ENCODE assay signal across 1 cellular context in genomic region chr18:21997207-21998143, GRCh38.
TF ChIP-seq lines count a peak whose summit lies in the region.

No MANE protein-coding gene starts in this region.

TF ChIP-seq in HEK293, 187 proteins besides CTCF, POLR2A, EP300 and RAD21 (continued from another document):
- TF ChIP-seq, protein P1, sequence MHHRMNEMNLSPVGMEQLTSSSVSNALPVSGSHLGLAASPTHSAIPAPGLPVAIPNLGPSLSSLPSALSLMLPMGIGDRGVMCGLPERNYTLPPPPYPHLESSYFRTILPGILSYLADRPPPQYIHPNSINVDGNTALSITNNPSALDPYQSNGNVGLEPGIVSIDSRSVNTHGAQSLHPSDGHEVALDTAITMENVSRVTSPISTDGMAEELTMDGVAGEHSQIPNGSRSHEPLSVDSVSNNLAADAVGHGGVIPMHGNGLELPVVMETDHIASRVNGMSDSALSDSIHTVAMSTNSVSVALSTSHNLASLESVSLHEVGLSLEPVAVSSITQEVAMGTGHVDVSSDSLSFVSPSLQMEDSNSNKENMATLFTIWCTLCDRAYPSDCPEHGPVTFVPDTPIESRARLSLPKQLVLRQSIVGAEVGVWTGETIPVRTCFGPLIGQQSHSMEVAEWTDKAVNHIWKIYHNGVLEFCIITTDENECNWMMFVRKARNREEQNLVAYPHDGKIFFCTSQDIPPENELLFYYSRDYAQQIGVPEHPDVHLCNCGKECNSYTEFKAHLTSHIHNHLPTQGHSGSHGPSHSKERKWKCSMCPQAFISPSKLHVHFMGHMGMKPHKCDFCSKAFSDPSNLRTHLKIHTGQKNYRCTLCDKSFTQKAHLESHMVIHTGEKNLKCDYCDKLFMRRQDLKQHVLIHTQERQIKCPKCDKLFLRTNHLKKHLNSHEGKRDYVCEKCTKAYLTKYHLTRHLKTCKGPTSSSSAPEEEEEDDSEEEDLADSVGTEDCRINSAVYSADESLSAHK (tag by site-specific recombination; IDR thresholded peaks at IDR 0.05): no peak
- TF ChIP-seq ZNF473 (tag by site-specific recombination; IDR thresholded peaks at IDR 0.05) (no peak), ZNF335 (tag by site-specific recombination; conservative IDR thresholded peaks at IDR 0.05) (peak; percentile 28; the same call in 1 of the 2 replicates), ZNF629 (tag by site-specific recombination; IDR thresholded peaks at IDR 0.05) (no peak), MEIS1 (CRISPR knock-in tag; IDR thresholded peaks at IDR 0.05; ENCODE audit: borderline replicate concordance) (no peak), ZNF174 (tag by site-specific recombination; IDR thresholded peaks at IDR 0.05) (no peak), ZNF704 (tag by site-specific recombination; IDR thresholded peaks at IDR 0.05) (no peak), ZNF561 (tag by site-specific recombination; IDR thresholded peaks at IDR 0.05; ENCODE audit: borderline replicate concordance) (no peak), BCL6B (tag by site-specific recombination; IDR thresholded peaks at IDR 0.05) (0 out of 2 replicates have a peak, but pooled peaks have one; percentile 20), ZNF501 (tag by site-specific recombination; IDR thresholded peaks at IDR 0.05) (no peak), ZFP41 (tag by site-specific recombination; IDR thresholded peaks at IDR 0.05; ENCODE audit: borderline replicate concordance) (no peak), ZFHX2 (tag by site-specific recombination; conservative IDR thresholded peaks at IDR 0.05) (peak; percentile 11; the same call in 1 of the 2 replicates), ZNF488 (tag by site-specific recombination; IDR thresholded peaks at IDR 0.05) (no peak), ZNF48 (tag by site-specific recombination; IDR thresholded peaks at IDR 0.05) (no peak), SP7 (tag by site-specific recombination; IDR thresholded peaks at IDR 0.05) (no peak), ZNF140 (tag by site-specific recombination; IDR thresholded peaks at IDR 0.05) (0 out of 2 replicates have a peak, but pooled peaks have one; percentile 18), AEBP2 (tag by site-specific recombination; IDR thresholded peaks at IDR 0.05; ENCODE audit: borderline replicate concordance) (no peak), ZNF433 (tag by site-specific recombination; IDR thresholded peaks at IDR 0.05; ENCODE audit: low read depth) (no peak), ZNF23 (tag by site-specific recombination; IDR thresholded peaks at IDR 0.05; ENCODE audit: borderline replicate concordance) (no peak), ZNF580 (tag by site-specific recombination; IDR thresholded peaks at IDR 0.05) (no peak), ZNF121 (tag by site-specific recombination; IDR thresholded peaks at IDR 0.05) (no peak), GLI2 (tag by site-specific recombination; IDR thresholded peaks at IDR 0.05; ENCODE audit: borderline replicate concordance, low read depth) (no peak), KLF7 (tag by site-specific recombination; IDR thresholded peaks at IDR 0.05; ENCODE audit: borderline replicate concordance) (no peak)
- TF ChIP-seq, protein P2, sequence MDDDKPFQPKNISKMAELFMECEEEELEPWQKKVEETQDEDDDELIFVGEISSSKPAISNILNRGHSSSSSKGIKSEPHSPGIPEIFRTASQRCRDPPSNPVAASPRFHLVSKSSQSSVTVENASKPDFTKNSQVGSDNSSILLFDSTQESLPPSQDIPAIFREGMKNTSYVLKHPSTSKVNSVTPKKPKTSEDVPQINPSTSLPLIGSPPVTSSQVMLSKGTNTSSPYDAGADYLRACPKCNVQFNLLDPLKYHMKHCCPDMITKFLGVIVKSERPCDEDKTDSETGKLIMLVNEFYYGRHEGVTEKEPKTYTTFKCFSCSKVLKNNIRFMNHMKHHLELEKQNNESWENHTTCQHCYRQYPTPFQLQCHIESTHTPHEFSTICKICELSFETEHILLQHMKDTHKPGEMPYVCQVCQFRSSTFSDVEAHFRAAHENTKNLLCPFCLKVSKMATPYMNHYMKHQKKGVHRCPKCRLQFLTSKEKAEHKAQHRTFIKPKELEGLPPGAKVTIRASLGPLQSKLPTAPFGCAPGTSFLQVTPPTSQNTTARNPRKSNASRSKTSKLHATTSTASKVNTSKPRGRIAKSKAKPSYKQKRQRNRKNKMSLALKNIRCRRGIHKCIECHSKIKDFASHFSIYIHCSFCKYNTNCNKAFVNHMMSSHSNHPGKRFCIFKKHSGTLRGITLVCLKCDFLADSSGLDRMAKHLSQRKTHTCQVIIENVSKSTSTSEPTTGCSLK (tag by site-specific recombination; IDR thresholded peaks at IDR 0.05): no peak
- TF ChIP-seq, protein P3, sequence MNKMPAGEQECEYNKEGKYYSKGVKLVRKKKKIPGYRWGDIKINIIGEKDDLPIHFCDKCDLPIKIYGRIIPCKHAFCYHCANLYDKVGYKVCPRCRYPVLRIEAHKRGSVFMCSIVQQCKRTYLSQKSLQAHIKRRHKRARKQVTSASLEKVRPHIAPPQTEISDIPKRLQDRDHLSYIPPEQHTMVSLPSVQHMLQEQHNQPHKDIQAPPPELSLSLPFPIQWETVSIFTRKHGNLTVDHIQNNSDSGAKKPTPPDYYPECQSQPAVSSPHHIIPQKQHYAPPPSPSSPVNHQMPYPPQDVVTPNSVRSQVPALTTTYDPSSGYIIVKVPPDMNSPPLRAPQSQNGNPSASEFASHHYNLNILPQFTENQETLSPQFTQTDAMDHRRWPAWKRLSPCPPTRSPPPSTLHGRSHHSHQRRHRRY (tag by site-specific recombination; IDR thresholded peaks at IDR 0.05): no peak
